Comparison of ENCODE assay signal across 11 cellular contexts in genomic region chr2:160490760-160491367, GRCh38. TPM values are rescaled to one million over a fixed set of nuclear protein-coding genes. Genes with fewer than 3 reads are reported as not detected.
DNase-seq lines count a peak whose midpoint lies in the region; ATAC-seq and TF ChIP-seq lines count a peak whose summit lies in the region.
"Had no signal": no experiment of that assay in that cellular context is flagged by ENCODE, and none has a peak within 500 bp of the region (broad histone marks: within the 10 kb centered on the region; RNA-seq: fewer than 3 reads in every experiment).

No MANE protein-coding gene starts in this region.

- H3K27ac ChIP-seq in CD4-positive, alpha-beta T cell (ENCODE audit: low read depth, low read length), result peak overlapping the region; percentile 34
- peak overlapping the region; percentile 73 for H3K27ac ChIP-seq in PC-9

- no peaks in the 10 kb centered on the region for H3K9me3 ChIP-seq in CD4-positive, alpha-beta T cell (ENCODE audit: control insufficient read depth, low read length)
- H3K9me3 ChIP-seq in PC-9 (ENCODE audit: insufficient read depth, low read depth) (no peaks in the 10 kb centered on the region), endocrine pancreas (ENCODE audit: control insufficient read depth, low read length) (no peaks in the 10 kb centered on the region)

- H2AFZ ChIP-seq in PC-9, result no peak overlapping the region

- H4K20me1 ChIP-seq in PC-9 (ENCODE audit: insufficient read depth), result no peaks in the 10 kb centered on the region

- no peak overlapping the region for H3K9ac ChIP-seq in endocrine pancreas (ENCODE audit: control insufficient read depth, insufficient read depth, low read length)

- no peak for TF ChIP-seq CTCF in CD4-positive, alpha-beta T cell (IDR thresholded peaks at IDR 0.05)
- TF ChIP-seq CTCF in PC-9 (conservative IDR thresholded peaks at IDR 0.05) (no peak), osteocyte (IDR thresholded peaks at IDR 0.05) (no peak), GM20000 (IDR thresholded peaks at IDR 0.05; ENCODE audit: extremely low read depth, missing control alignments) (no peak)

- H3K9me3 Mint-ChIP-seq in CD4-positive, alpha-beta T cell, result no peaks in the 10 kb centered on the region
- H3K9me3 Mint-ChIP-seq in osteocyte (ENCODE audit: unreplicated experiment), result no peaks in the 10 kb centered on the region

- H3K4me3 Mint-ChIP-seq in CD4-positive, alpha-beta T cell, result peak overlapping the region; percentile 98
- H3K4me3 Mint-ChIP-seq in osteocyte (ENCODE audit: unreplicated experiment), result peak overlapping the region; percentile 90

- CTCF ChIA-PET in CD4-positive, alpha-beta T cell (lab: Charles Lee), result interaction anchor here (0.5 to 1.0 kb wide), 3 partner anchors 40 to 219 kb away, joined by 3 read pairs; no protein-coding TSS in a partner anchor
- CTCF ChIA-PET in PC-9 (lab: Charles Lee), result no interaction called here

- no peaks in the 10 kb centered on the region for H3K27me3 ChIP-seq in CD4-positive, alpha-beta T cell (ENCODE audit: control insufficient read depth, insufficient read depth, low read length)
- H3K27me3 ChIP-seq in PC-9 (ENCODE audit: insufficient read depth, low read depth), result no peaks in the 10 kb centered on the region
- no peaks in the 10 kb centered on the region for H3K27me3 ChIP-seq in endocrine pancreas (ENCODE audit: control insufficient read depth, insufficient read depth, low read length)

- no peaks in the 10 kb centered on the region for H3K27me3 Mint-ChIP-seq in CD4-positive, alpha-beta T cell
- H3K27me3 Mint-ChIP-seq in osteocyte (ENCODE audit: unreplicated experiment), result no peaks in the 10 kb centered on the region

- peaks cover 6% of the 10 kb centered on the region; the same call in 1 of the 2 replicates for H3F3A ChIP-seq in PC-9 (ENCODE audit: insufficient read depth, low read depth)

- H3K4me3 ChIP-seq in PC-9 (peak overlapping the region; percentile 85; the same call in 1 of the 2 replicates), endocrine pancreas (ENCODE audit: control insufficient read depth, insufficient read depth, low read length) (peak overlapping the region; percentile 85)
- H3K4me3 ChIP-seq: lung had no signal

- H3K4me1 Mint-ChIP-seq in CD4-positive, alpha-beta T cell (ENCODE audit: low read depth), result peaks cover 77% of the 10 kb centered on the region
- H3K4me1 Mint-ChIP-seq in osteocyte (ENCODE audit: unreplicated experiment), result peaks cover 52% of the 10 kb centered on the region

- H3K36me3 ChIP-seq in PC-9 (ENCODE audit: low read depth) (no peaks in the 10 kb centered on the region), endocrine pancreas (ENCODE audit: control insufficient read depth, insufficient read depth, low read length) (no peaks in the 10 kb centered on the region)

- no TSS peak for BruUV-seq in PC-9 (replicated peaks; lab: Mats Ljungman, UMichigan)

- POLR2A ChIA-PET in CD4-positive, alpha-beta T cell (lab: Charles Lee), result interaction anchor here (0.6 to 2.0 kb wide), 7 partner anchors 8 to 114 kb away, joined by 3 to 6 read pairs (median 4); no protein-coding TSS in a partner anchor
- POLR2A ChIA-PET in PC-9 (lab: Charles Lee; ENCODE audit: unreplicated experiment), result interaction anchor here (0.7 kb wide), 1 partner anchor 128 kb away, joined by 6 read pairs; no protein-coding TSS in a partner anchor

- peaks cover 10% of the 10 kb centered on the region for H3K36me3 Mint-ChIP-seq in CD4-positive, alpha-beta T cell (ENCODE audit: low read depth)
- no peaks in the 10 kb centered on the region for H3K36me3 Mint-ChIP-seq in osteocyte (ENCODE audit: unreplicated experiment)

- H3K27ac Mint-ChIP-seq in CD4-positive, alpha-beta T cell, result peak overlapping the region; percentile 88
- H3K27ac Mint-ChIP-seq in osteocyte (ENCODE audit: unreplicated experiment), result peak overlapping the region; percentile 76

- ATAC-seq in CD4-positive, alpha-beta T cell (ENCODE audit: poor library complexity), result no peak
- no peak for ATAC-seq in left lobe of liver

- DNase-seq in CD4-positive, alpha-beta T cell, result no peak
- DNase-seq in PC-9 (no peak), osteocyte (ENCODE audit: extremely low spot score, unreplicated experiment) (no peak), HT-29 (ENCODE audit: low spot score) (no peak), GM20000 (ENCODE audit: low spot score) (no peak), left lobe of liver (ENCODE audit: low spot score) (no peak)
- no peak for DNase-seq in NK-92 treated with Interleukin-12 subunit alpha and Interleukin-12 subunit beta, amount 100 ng/mL, for 24 hours (lab: John Stamatoyannopoulos, UW)
- DNase-seq: activated gamma-delta T cell, GDM1 had no signal

- peak overlapping the region; percentile 92 for H3K4me2 ChIP-seq in PC-9

- intact Hi-C loops in CD4-positive, alpha-beta T cell (cut with DNase I, micrococcal nuclease), result loop anchor here (5.0 kb wide), 3 partner anchors 84 to 779 kb away; partner anchors contain the start of genes LY75 (in 1 of the 2) and MARCHF7 (in 1 of the 2)
- intact Hi-C loops in PC-9 (cut with micrococcal nuclease; ENCODE audit: unreplicated experiment), result loop anchor here (5.0 to 10.0 kb wide), 3 partner anchors 159 to 376 kb away; no protein-coding TSS in a partner anchor

- H3K79me2 ChIP-seq in PC-9 (ENCODE audit: low read depth), result peaks cover 70% of the 10 kb centered on the region

- H3K4me1 ChIP-seq in PC-9 (replicated peaks; ENCODE audit: insufficient read depth) (peaks cover 38% of the 10 kb centered on the region), endocrine pancreas (ENCODE audit: control insufficient read depth, insufficient read depth, low read length) (no peaks in the 10 kb centered on the region)

- H3K9me2 ChIP-seq in PC-9 (ENCODE audit: insufficient read depth), result no peaks in the 10 kb centered on the region

RNA-seq across cellular contexts. Expression of gene RBMS1, which starts 2.7 kb away (rescaled TPM):
- total RNA-seq in CD4-positive, alpha-beta T cell, result 10 to 100 TPM; 88.6 to 90.3 TPM
- total RNA-seq in PC-9 (2021) (50.7 and 65.1 TPM in 2 replicates), osteocyte (161 and 169 TPM in 2 replicates), left lobe of liver (9.3 TPM)
- total RNA-seq in HT-29 (2014; rRNA removed; shearing (Covaris generic)), result 11.1 and 14.2 TPM in 2 replicates
